In genomic region chr13:36344886-36345437, GRCh38 we compare ENCODE assay signal across 8 cellular contexts. TPM values are rescaled to one million over a fixed set of nuclear protein-coding genes. Genes with fewer than 3 reads are reported as not detected.
DNase-seq lines count a peak whose midpoint lies in the region; ATAC-seq, FAIRE-seq and TF ChIP-seq lines count a peak whose summit lies in the region.

No MANE protein-coding gene starts in this region.

- DNase-seq in right atrium auricular region (ENCODE audit: low spot score) (no peak), Right ventricle myocardium superior (no peak), fibroblast of mammary gland (ENCODE audit: low read depth) (peak; percentile 38), pancreas (peak in 1 of 6 donors; percentile 17), COLO668 (lab: John Stamatoyannopoulos, UW; ENCODE audit: unreplicated experiment) (no peak), DMS114 treated with DMSO at 0.1 percent for 48 hours (lab: John Stamatoyannopoulos, UW; ENCODE audit: unreplicated experiment) (no peak), NCI-H1436 (lab: John Stamatoyannopoulos, UW) (no peak)

- intact Hi-C loops in Right ventricle myocardium superior (cut with DNase I) (no loop called here), pancreas (cut with DNase I) (no loop called here)

- H3K4me1 ChIP-seq in right atrium auricular region (peaks cover 0 to 22% of the 10 kb centered on the region in 2 donors), pancreas (peaks cover 0 to 3% (median 0%) of the 10 kb centered on the region in 3 donors)

- H3K9me3 ChIP-seq in right atrium auricular region, result no peaks in the 10 kb centered on the region
- no peaks in the 10 kb centered on the region for H3K9me3 ChIP-seq in pancreas

- H3K27ac ChIP-seq in right atrium auricular region (peak overlapping the region; percentile 98 to 100), pancreas (peak overlapping the region; percentile 81 to 94 (median 86))

- ATAC-seq in Right ventricle myocardium superior (ENCODE audit: poor library complexity), result no peak
- no peak for ATAC-seq in pancreas

- no peaks in the 10 kb centered on the region for H3K27me3 ChIP-seq in right atrium auricular region
- H3K27me3 ChIP-seq in pancreas, result no peaks in the 10 kb centered on the region

- WGBS in pancreas, 2 donors, result 33 to 51% methylated on average over 14 of the region's 14 CpGs

- H3K4me3 ChIP-seq in right atrium auricular region (peak overlapping the region; percentile 78 to 93), WI38 (ENCODE audit: low read depth, low read length) (peak overlapping the region; percentile 90), fibroblast of mammary gland (ENCODE audit: control insufficient read depth, low read depth, low read length) (peak overlapping the region; percentile 74), pancreas (peak overlapping the region; percentile 60 to 74 (median 69))

- FAIRE-seq in pancreas (lab: Jason Lieb, UNC), result no peak

- H3K36me3 ChIP-seq in right atrium auricular region (no peaks in the 10 kb centered on the region), pancreas (no peaks in the 10 kb centered on the region)

- TF ChIP-seq CTCF in right atrium auricular region (IDR thresholded peaks at IDR 0.05) (no peak), WI38 (IDR thresholded peaks at IDR 0.05; ENCODE audit: low read depth, low read length) (no peak), fibroblast of mammary gland (conservative IDR thresholded peaks at IDR 0.05; ENCODE audit: control insufficient read depth, insufficient read depth, low read depth, low read length) (no peak), pancreas (IDR thresholded peaks at IDR 0.05) (no peak)

RNA-seq across cellular contexts. Expression of gene SPART, which starts 1.2 kb away (rescaled TPM):
- total RNA-seq in right atrium auricular region, result 10 to 100 TPM; 34.1 to 36.3 TPM
- total RNA-seq in Right ventricle myocardium superior, result 35.2 TPM
- total RNA-seq in pancreas, result 10 to 100 TPM in 5 of 6 donors, 1 to 10 TPM in 1; 9.2 to 18.7 (median 12.0) TPM
- polyA plus RNA-seq in pancreas, result 10 to 100 TPM in 1 of 2 donors, 1 to 10 TPM in 1; 5.9 to 16.1 TPM

RNA-seq across cellular contexts. Expression of gene CCDC169, which starts 47.3 kb away (rescaled TPM):
- total RNA-seq in right atrium auricular region (under 1 TPM; 0.28 to 0.44 TPM), Right ventricle myocardium superior (0.08 TPM), pancreas (under 1 TPM; 0.08 to 0.55 (median 0.29) TPM)
- polyA plus RNA-seq in pancreas, result under 1 TPM; 0.11 to 0.14 TPM
